Comparison of ENCODE assay signal across 13 cellular contexts in genomic region chr19:14015454-14016035, GRCh38. TPM values are rescaled to one million over a fixed set of nuclear protein-coding genes. Genes with fewer than 3 reads are reported as not detected.
DNase-seq lines count a peak whose midpoint lies in the region; ATAC-seq and FAIRE-seq lines count a peak whose summit lies in the region.
"Had no signal": no experiment of that assay in that cellular context is flagged by ENCODE, and none has a peak within 500 bp of the region (broad histone marks: within the 10 kb centered on the region; RNA-seq: fewer than 3 reads in every experiment).

No MANE protein-coding gene starts in this region.

- ATAC-seq in GM21515 (IDR thresholded peaks at IDR 0.05; ENCODE audit: unreplicated experiment) (peak; percentile 84), HG03432 (IDR thresholded peaks at IDR 0.05; ENCODE audit: unreplicated experiment) (peak; percentile 83), right cardiac atrium (no peak)

- H3K9me3 ChIP-seq in right cardiac atrium (ENCODE audit: control insufficient read depth, low read length), result no peaks in the 10 kb centered on the region
- H3K9me3 ChIP-seq: right atrium auricular region had no signal

- intact Hi-C loops in right cardiac atrium (cut with DNase I), result no loop called here

- H3K4me1 ChIP-seq in right cardiac atrium (ENCODE audit: control insufficient read depth, insufficient read depth, low read length), result no peaks in the 10 kb centered on the region
- H3K4me1 ChIP-seq: right atrium auricular region had no signal

- no peaks in the 10 kb centered on the region for H3K27me3 ChIP-seq in right cardiac atrium (ENCODE audit: control insufficient read depth, insufficient read depth)
- H3K27me3 ChIP-seq: right atrium auricular region had no signal

- FAIRE-seq in GM18507 (lab: Jason Lieb, UNC), result peak; percentile 97

- H3K27ac ChIP-seq in right cardiac atrium (ENCODE audit: low read length), result no peak overlapping the region
- H3K27ac ChIP-seq: right atrium auricular region had no signal

- DNase-seq in GM18507 (ENCODE audit: extremely low spot score, insufficient read length, low read depth) (peak; percentile 55), kidney tubule cell (ENCODE audit: low spot score) (peak; percentile 10), right cardiac atrium (no peak), DMS53 (lab: John Stamatoyannopoulos, UW) (no peak), NCI-H748 (lab: John Stamatoyannopoulos, UW; ENCODE audit: unreplicated experiment) (no peak), NCI-H510A (lab: John Stamatoyannopoulos, UW) (no peak)
- DNase-seq: activated CD8-positive, alpha-beta memory T cell treated with anti-CD3 and anti-CD28 coated beads, Interleukin-2, amount 50 U/mL, for 48 hours; DND-41 had no signal

- no peak overlapping the region for H3K4me3 ChIP-seq in right cardiac atrium (ENCODE audit: low read length)
- H3K4me3 ChIP-seq: right atrium auricular region had no signal

- WGBS in right cardiac atrium, result 74% methylated on average over 9 of the region's 9 CpGs

RNA-seq across cellular contexts. Expression of gene RFX1, which starts 9.4 kb away (rescaled TPM):
- 10 to 100 TPM; 10.9 to 15.6 (median 13.5) TPM for total RNA-seq in right cardiac atrium
- 7.0 TPM for polyA plus RNA-seq in right cardiac atrium

RNA-seq across cellular contexts. Expression of gene RLN3, which starts 12.4 kb away (rescaled TPM):
- total RNA-seq in right cardiac atrium, result not detected
- not detected for polyA plus RNA-seq in right cardiac atrium
- total RNA-seq: dermis microvascular lymphatic vessel endothelial cell, right atrium auricular region, subcutaneous adipose tissue had no signal

RNA-seq across cellular contexts. Expression of gene IL27RA, which starts 16.0 kb away (rescaled TPM):
- 1 to 10 TPM; 3.3 to 4.7 (median 3.7) TPM for total RNA-seq in right cardiac atrium
- polyA plus RNA-seq in right cardiac atrium, result 3.4 TPM

RNA-seq across cellular contexts. Expression of gene PALM3, which starts 46.3 kb away (rescaled TPM):
- under 1 TPM; 0.38 to 0.58 (median 0.48) TPM for total RNA-seq in right cardiac atrium
- polyA plus RNA-seq in right cardiac atrium, result 0.45 TPM
- total RNA-seq: subcutaneous adipose tissue had no signal

RNA-seq across cellular contexts. Expression of gene MISP3, which starts 57.0 kb away (rescaled TPM):
- 10 to 100 TPM in 1 of 4 donors, 1 to 10 TPM in 3; 6.4 to 10.3 (median 9.2) TPM for total RNA-seq in right cardiac atrium
- polyA plus RNA-seq in right cardiac atrium, result 11.1 TPM

Comparison
In these comparisons a context has a peak if more than half of its experiments do, and no peak if none do; other contexts are left out.
1. DNase-seq: peak in GM18507 (single experiment) and kidney tubule cell (single experiment); none in right cardiac atrium (0 of 3), DMS53 (single experiment), NCI-H748 (single experiment) and NCI-H510A (single experiment).
2. ATAC-seq: peak in GM21515 (single experiment) and HG03432 (single experiment); none in right cardiac atrium (0 of 2).